In genomic region chr9:4170231-4170630, GRCh38 we compare ENCODE assay signal across 19 cellular contexts.
"Had no signal": no experiment of that assay in that cellular context is flagged by ENCODE, and none has a peak within 500 bp of the region (broad histone marks: within the 10 kb centered on the region; RNA-seq: fewer than 3 reads in every experiment).

No MANE protein-coding gene starts in this region.

- H3K27ac ChIP-seq: tibial nerve, uterus had no signal

- H3K4me3 Mint-ChIP-seq: activated CD4-positive, alpha-beta memory T cell treated with anti-CD3 and anti-CD28 coated beads, Interleukin-2, amount 10 ng/mL, durations not matched to agents 7 days and 5 days; activated naive CD4-positive, alpha-beta T cell treated with anti-CD3 and anti-CD28 coated beads, Interleukin-2, amount 50 U/mL, for 24 hours; effector memory CD8-positive, alpha-beta T cell; nephron; stimulated activated memory B cell treated with anti-CD40 and anti-IgM and Interleukin-4, amounts not matched to agents 10 μg/mL and 1 μg/mL and 100 μg/mL, for 72 hours; WTC11 had no signal

- H3K36me3 Mint-ChIP-seq: activated naive CD4-positive, alpha-beta T cell treated with anti-CD3 and anti-CD28 coated beads, Interleukin-2, amount 50 U/mL, for 24 hours; stimulated activated memory B cell treated with anti-CD40 and anti-IgM and Interleukin-4, amounts not matched to agents 10 μg/mL and 1 μg/mL and 100 μg/mL, for 72 hours; WTC11 had no signal

- DNase-seq: activated CD4-positive, alpha-beta memory T cell treated with anti-CD3 and anti-CD28 coated beads, Interleukin-2, amount 10 ng/mL, durations not matched to agents 7 days and 5 days; activated CD4-positive, alpha-beta T cell treated with anti-CD3 and anti-CD28 coated beads for 4 hours; activated effector memory CD4-positive, alpha-beta T cell treated with anti-CD3 and anti-CD28 coated beads, Interleukin-2, amount 50 U/mL, for 16 hours; activated T-cell treated with anti-CD3 and anti-CD28 coated beads, Interleukin-2, amount 50 U/mL, for 48 hours; amniotic stem cell; dermis blood vessel endothelial cell; effector memory CD8-positive, alpha-beta T cell; glutamatergic neuron; nucleus accumbens; posterior cingulate gyrus; retina; stimulated activated CD4-positive, alpha-beta T cell treated with anti-CD3 and anti-CD28 coated beads, Interleukin-2, amount 100 ng/mL, for 48 hours; T-helper 2 cell; uterus had no signal

- H3K36me3 ChIP-seq: tibial nerve, uterus had no signal

- H3K4me3 ChIP-seq: tibial nerve, uterus had no signal

- H3K27ac Mint-ChIP-seq: activated CD4-positive, alpha-beta memory T cell treated with anti-CD3 and anti-CD28 coated beads, Interleukin-2, amount 10 ng/mL, durations not matched to agents 7 days and 5 days; activated naive CD4-positive, alpha-beta T cell treated with anti-CD3 and anti-CD28 coated beads, Interleukin-2, amount 50 U/mL, for 24 hours; effector memory CD8-positive, alpha-beta T cell; nephron; stimulated activated memory B cell treated with anti-CD40 and anti-IgM and Interleukin-4, amounts not matched to agents 10 μg/mL and 1 μg/mL and 100 μg/mL, for 72 hours; WTC11 had no signal

- H3K9me3 Mint-ChIP-seq: activated CD4-positive, alpha-beta memory T cell treated with anti-CD3 and anti-CD28 coated beads, Interleukin-2, amount 10 ng/mL, durations not matched to agents 7 days and 5 days; activated naive CD4-positive, alpha-beta T cell treated with anti-CD3 and anti-CD28 coated beads, Interleukin-2, amount 50 U/mL, for 24 hours; effector memory CD8-positive, alpha-beta T cell; nephron; stimulated activated memory B cell treated with anti-CD40 and anti-IgM and Interleukin-4, amounts not matched to agents 10 μg/mL and 1 μg/mL and 100 μg/mL, for 72 hours; WTC11 had no signal

- H3K4me1 Mint-ChIP-seq: activated CD4-positive, alpha-beta memory T cell treated with anti-CD3 and anti-CD28 coated beads, Interleukin-2, amount 10 ng/mL, durations not matched to agents 7 days and 5 days; activated naive CD4-positive, alpha-beta T cell treated with anti-CD3 and anti-CD28 coated beads, Interleukin-2, amount 50 U/mL, for 24 hours; stimulated activated memory B cell treated with anti-CD40 and anti-IgM and Interleukin-4, amounts not matched to agents 10 μg/mL and 1 μg/mL and 100 μg/mL, for 72 hours; WTC11 had no signal

- ATAC-seq: effector memory CD8-positive, alpha-beta T cell; stimulated activated memory B cell treated with anti-CD40 and anti-IgM and Interleukin-4, amounts not matched to agents 10 μg/mL and 1 μg/mL and 100 μg/mL, for 72 hours; WTC11 had no signal

- H3K27me3 ChIP-seq: tibial nerve, uterus had no signal

- H3K4me1 ChIP-seq: uterus had no signal

- H3K9me3 ChIP-seq: tibial nerve, uterus had no signal

- H3K27me3 Mint-ChIP-seq: effector memory CD8-positive, alpha-beta T cell; stimulated activated memory B cell treated with anti-CD40 and anti-IgM and Interleukin-4, amounts not matched to agents 10 μg/mL and 1 μg/mL and 100 μg/mL, for 72 hours had no signal
